18 cellular contexts compared by ENCODE assay signal in genomic region chr11:66247801-66248200, GRCh38. TPM values are rescaled to one million over a fixed set of nuclear protein-coding genes. Genes with fewer than 3 reads are reported as not detected.
DNase-seq lines count a peak whose midpoint lies in the region; ATAC-seq and TF ChIP-seq lines count a peak whose summit lies in the region.
"Had no signal": no experiment of that assay in that cellular context is flagged by ENCODE, and none has a peak within 500 bp of the region (broad histone marks: within the 10 kb centered on the region; RNA-seq: fewer than 3 reads in every experiment).

No MANE protein-coding gene starts in this region.

- peaks cover 0 to 53% (median 4%) of the 10 kb centered on the region in 3 experiments for H3K36me3 ChIP-seq in naive thymus-derived CD4-positive, alpha-beta T cell (ENCODE audit: control insufficient read depth in 2 of 3, insufficient read depth in 3 of 3, low read length in 3 of 3)
- H3K36me3 ChIP-seq in upper lobe of right lung = peaks cover 5% of the 10 kb centered on the region

- H3K27me3 Mint-ChIP-seq in activated T-helper 17 cell treated with anti-CD3 and anti-CD28 coated beads, Interleukin-2, amount 50 U/mL, for 72 hours = no peaks in the 10 kb centered on the region
- H3K27me3 Mint-ChIP-seq in naive thymus-derived CD4-positive, alpha-beta T cell = no peaks in the 10 kb centered on the region

- intact Hi-C loops in naive thymus-derived CD4-positive, alpha-beta T cell (cut with micrococcal nuclease) = no loop called here
- intact Hi-C loops in upper lobe of right lung (cut with DNase I) = no loop called here

- no peak for DNase-seq in activated naive CD4-positive, alpha-beta T cell treated with anti-CD3 and anti-CD28 coated beads, Interleukin-2, amount 50 U/mL, for 72 hours (ENCODE audit: low spot score in 2 of 2)
- DNase-seq in activated naive CD4-positive, alpha-beta T cell (lab: John Stamatoyannopoulos, UW) = no peak
- no peak for DNase-seq in naive thymus-derived CD4-positive, alpha-beta T cell
- no peak for DNase-seq in upper lobe of right lung
- no peak for DNase-seq in NCI-H345 (lab: John Stamatoyannopoulos, UW)
- DNase-seq: GOT3, NCI-H1092 treated with DMSO at 0.1 percent for 48 hours, NCI-H2081, NCI-H2171 treated with DMSO at 0.1 percent for 48 hours, NCI-H446 treated with DMSO at 0.1 percent for 48 hours, NCI-H748 treated with DMSO at 0.1 percent for 48 hours, SHP77 treated with DMSO at 0.1 percent for 48 hours had no signal

- H3K4me1 ChIP-seq in naive thymus-derived CD4-positive, alpha-beta T cell (ENCODE audit: control insufficient read depth in 2 of 2, insufficient read depth in 2 of 2, low read length in 2 of 2) = no peaks in the 10 kb centered on the region
- H3K4me1 ChIP-seq in upper lobe of right lung = no peaks in the 10 kb centered on the region

- no peaks in the 10 kb centered on the region for H3K9me3 ChIP-seq in naive thymus-derived CD4-positive, alpha-beta T cell (ENCODE audit: control insufficient read depth in 2 of 3, low read length in 3 of 3)
- no peaks in the 10 kb centered on the region for H3K9me3 ChIP-seq in upper lobe of right lung
- H3K9me3 ChIP-seq: BLaER1 treated with 17β-estradiol and CSF1 and Interleukin-3, amounts not matched to agents 10 nM and 100 nM had no signal

- CTCF ChIA-PET in naive thymus-derived CD4-positive, alpha-beta T cell (lab: Charles Lee) = no interaction called here

- H3K27ac ChIP-seq in naive thymus-derived CD4-positive, alpha-beta T cell (ENCODE audit: low read depth, low read length) = no peak overlapping the region
- no peak overlapping the region for H3K27ac ChIP-seq in upper lobe of right lung
- H3K27ac ChIP-seq: BLaER1 treated with 17β-estradiol and CSF1 and Interleukin-3, amounts not matched to agents 10 nM and 100 nM had no signal

- no peak for TF ChIP-seq CTCF in upper lobe of right lung (IDR thresholded peaks at IDR 0.05)

- ATAC-seq in activated naive CD4-positive, alpha-beta T cell treated with anti-CD3 and anti-CD28 coated beads, Interleukin-2, amount 50 U/mL, for 72 hours = no peak
- no peak for ATAC-seq in activated T-helper 17 cell treated with anti-CD3 and anti-CD28 coated beads, Interleukin-2, amount 50 U/mL, for 72 hours (replicated peaks)
- no peak for ATAC-seq in naive thymus-derived CD4-positive, alpha-beta T cell
- ATAC-seq in upper lobe of right lung (no peak), GM18511 (IDR thresholded peaks at IDR 0.05; ENCODE audit: unreplicated experiment) (no peak)
- ATAC-seq: HCT116 had no signal

- peaks cover 4% of the 10 kb centered on the region for H3K4me1 Mint-ChIP-seq in activated T-helper 17 cell treated with anti-CD3 and anti-CD28 coated beads, Interleukin-2, amount 50 U/mL, for 72 hours
- peaks cover 0 to 11% (median 9%) of the 10 kb centered on the region in 7 donors for H3K4me1 Mint-ChIP-seq in naive thymus-derived CD4-positive, alpha-beta T cell

- no peaks in the 10 kb centered on the region for H3K36me3 Mint-ChIP-seq in activated naive CD4-positive, alpha-beta T cell treated with anti-CD3 and anti-CD28 coated beads, Interleukin-2, amount 50 U/mL, for 72 hours
- H3K36me3 Mint-ChIP-seq in activated T-helper 17 cell treated with anti-CD3 and anti-CD28 coated beads, Interleukin-2, amount 50 U/mL, for 72 hours (ENCODE audit: low read depth) = peaks cover 34% of the 10 kb centered on the region
- peaks cover 0 to 17% (median 5%) of the 10 kb centered on the region in 5 donors for H3K36me3 Mint-ChIP-seq in naive thymus-derived CD4-positive, alpha-beta T cell

- POLR2A ChIA-PET in naive thymus-derived CD4-positive, alpha-beta T cell (lab: Charles Lee) = no interaction called here

- H3K27ac Mint-ChIP-seq in activated naive CD4-positive, alpha-beta T cell treated with anti-CD3 and anti-CD28 coated beads, Interleukin-2, amount 50 U/mL, for 72 hours = peak overlapping the region; percentile 8 to 73
- peak overlapping the region; percentile 63 for H3K27ac Mint-ChIP-seq in activated T-helper 17 cell treated with anti-CD3 and anti-CD28 coated beads, Interleukin-2, amount 50 U/mL, for 72 hours
- peak overlapping the region in 6 of 9 donors; percentile 1 to 78 (median 60) for H3K27ac Mint-ChIP-seq in naive thymus-derived CD4-positive, alpha-beta T cell

- H3K9me3 Mint-ChIP-seq in activated naive CD4-positive, alpha-beta T cell treated with anti-CD3 and anti-CD28 coated beads, Interleukin-2, amount 50 U/mL, for 72 hours = no peaks in the 10 kb centered on the region
- no peaks in the 10 kb centered on the region for H3K9me3 Mint-ChIP-seq in activated T-helper 17 cell treated with anti-CD3 and anti-CD28 coated beads, Interleukin-2, amount 50 U/mL, for 72 hours
- peaks cover 0 to 3% (median 0%) of the 10 kb centered on the region in 11 donors for H3K9me3 Mint-ChIP-seq in naive thymus-derived CD4-positive, alpha-beta T cell

- H3K4me3 Mint-ChIP-seq in activated T-helper 17 cell treated with anti-CD3 and anti-CD28 coated beads, Interleukin-2, amount 50 U/mL, for 72 hours = no peak overlapping the region
- peak overlapping the region in 1 of 10 donors; percentile 29 for H3K4me3 Mint-ChIP-seq in naive thymus-derived CD4-positive, alpha-beta T cell

- H3K27me3 ChIP-seq in naive thymus-derived CD4-positive, alpha-beta T cell (ENCODE audit: control insufficient read depth in 2 of 2, insufficient read depth in 2 of 2, low read length in 2 of 2) = no peaks in the 10 kb centered on the region
- no peaks in the 10 kb centered on the region for H3K27me3 ChIP-seq in upper lobe of right lung
- H3K27me3 ChIP-seq: BLaER1 treated with 17β-estradiol and CSF1 and Interleukin-3, amounts not matched to agents 10 nM and 100 nM had no signal

- H3K4me3 ChIP-seq in naive thymus-derived CD4-positive, alpha-beta T cell (ENCODE audit: low read length) = no peak overlapping the region
- no peak overlapping the region for H3K4me3 ChIP-seq in upper lobe of right lung
- H3K4me3 ChIP-seq: BLaER1 treated with 17β-estradiol and CSF1 and Interleukin-3, amounts not matched to agents 10 nM and 100 nM had no signal

RNA-seq across cellular contexts. Expression of gene KLC2, which starts 9.7 kb away (rescaled TPM):
- 10 to 100 TPM; 26.0 to 69.7 TPM for total RNA-seq in activated naive CD4-positive, alpha-beta T cell treated with anti-CD3 and anti-CD28 coated beads, Interleukin-2, amount 50 U/mL, for 72 hours
- 10 to 100 TPM; 38.3 to 45.2 TPM for total RNA-seq in activated T-helper 17 cell treated with anti-CD3 and anti-CD28 coated beads, Interleukin-2, amount 50 U/mL, for 72 hours
- total RNA-seq in naive thymus-derived CD4-positive, alpha-beta T cell = 10 to 100 TPM; 26.7 to 53.6 (median 41.5) TPM
- 1 to 10 TPM; 5.5 to 7.6 TPM for polyA plus RNA-seq in naive thymus-derived CD4-positive, alpha-beta T cell
- 27.6 TPM for total RNA-seq in upper lobe of right lung

RNA-seq across cellular contexts. Expression of gene RAB1B, which starts 20.6 kb away (rescaled TPM):
- 100 to 1,000 TPM; 138 to 153 TPM for total RNA-seq in activated naive CD4-positive, alpha-beta T cell treated with anti-CD3 and anti-CD28 coated beads, Interleukin-2, amount 50 U/mL, for 72 hours
- total RNA-seq in activated T-helper 17 cell treated with anti-CD3 and anti-CD28 coated beads, Interleukin-2, amount 50 U/mL, for 72 hours = 100 to 1,000 TPM; 116 to 178 TPM
- total RNA-seq in naive thymus-derived CD4-positive, alpha-beta T cell = 100 to 1,000 TPM in 1 of 5 experiments, 10 to 100 TPM in 4; 60.6 to 151 (median 70.7) TPM
- polyA plus RNA-seq in naive thymus-derived CD4-positive, alpha-beta T cell = 10 to 100 TPM; 11.3 to 13.5 TPM
- 138 TPM for total RNA-seq in upper lobe of right lung

RNA-seq across cellular contexts. Expression of gene CNIH2, which starts 30.2 kb away (rescaled TPM):
- 1 to 10 TPM; 1.7 to 4.5 TPM for total RNA-seq in activated naive CD4-positive, alpha-beta T cell treated with anti-CD3 and anti-CD28 coated beads, Interleukin-2, amount 50 U/mL, for 72 hours
- total RNA-seq in activated T-helper 17 cell treated with anti-CD3 and anti-CD28 coated beads, Interleukin-2, amount 50 U/mL, for 72 hours = 1 to 10 TPM; 3.9 to 5.0 TPM
- 10 to 100 TPM in 1 of 5 experiments, 1 to 10 TPM in 4; 1.3 to 12.3 (median 2.9) TPM for total RNA-seq in naive thymus-derived CD4-positive, alpha-beta T cell
- polyA plus RNA-seq in naive thymus-derived CD4-positive, alpha-beta T cell = not detected
- 1.6 TPM for total RNA-seq in upper lobe of right lung

RNA-seq across cellular contexts. Expression of gene YIF1A, which starts 41.1 kb away (rescaled TPM):
- total RNA-seq in activated naive CD4-positive, alpha-beta T cell treated with anti-CD3 and anti-CD28 coated beads, Interleukin-2, amount 50 U/mL, for 72 hours = 10 to 100 TPM; 45.9 to 55.4 TPM
- total RNA-seq in activated T-helper 17 cell treated with anti-CD3 and anti-CD28 coated beads, Interleukin-2, amount 50 U/mL, for 72 hours = 10 to 100 TPM; 41.2 to 68.3 TPM
- 10 to 100 TPM; 25.0 to 66.2 (median 33.3) TPM for total RNA-seq in naive thymus-derived CD4-positive, alpha-beta T cell
- polyA plus RNA-seq in naive thymus-derived CD4-positive, alpha-beta T cell = 10 to 100 TPM; 49.3 to 49.5 TPM
- 66.9 TPM for total RNA-seq in upper lobe of right lung

RNA-seq across cellular contexts. Expression of gene TMEM151A, which starts 43.9 kb away (rescaled TPM):
- not detected for total RNA-seq in activated naive CD4-positive, alpha-beta T cell treated with anti-CD3 and anti-CD28 coated beads, Interleukin-2, amount 50 U/mL, for 72 hours
- total RNA-seq in activated T-helper 17 cell treated with anti-CD3 and anti-CD28 coated beads, Interleukin-2, amount 50 U/mL, for 72 hours = not detected
- under 1 TPM in 2 of 5 experiments, not detected in 3; 0.11 to 0.29 TPM for total RNA-seq in naive thymus-derived CD4-positive, alpha-beta T cell
- polyA plus RNA-seq in naive thymus-derived CD4-positive, alpha-beta T cell = not detected
- 0.41 TPM for total RNA-seq in upper lobe of right lung
- total RNA-seq: OCI-LY7, RPMI7951 had no signal
